ENCODE assay signal across 12 cellular contexts in genomic region chr15:64071931-64072765, GRCh38. TPM values are rescaled to one million over a fixed set of nuclear protein-coding genes. Genes with fewer than 3 reads are reported as not detected.
DNase-seq lines count a peak whose midpoint lies in the region; ATAC-seq and TF ChIP-seq lines count a peak whose summit lies in the region.
"Had no signal": no experiment of that assay in that cellular context is flagged by ENCODE, and none has a peak within 500 bp of the region (broad histone marks: within the 10 kb centered on the region; RNA-seq: fewer than 3 reads in every experiment).

No MANE protein-coding gene starts in this region.

- H3K4me1 ChIP-seq in lower lobe of right lung: peaks cover 52% of the 10 kb centered on the region
- H3K4me1 ChIP-seq in tibial nerve: peaks cover 0 to 36% (median 14%) of the 10 kb centered on the region in 4 donors

- TF ChIP-seq CTCF in lower lobe of right lung (IDR thresholded peaks at IDR 0.05): no peak
- TF ChIP-seq CTCF in tibial nerve (IDR thresholded peaks at IDR 0.05): no peak

- intact Hi-C loops in lower lobe of right lung (cut with DNase I): loop anchor here (10.0 kb wide), 1 partner anchor 317 kb away; no protein-coding TSS in a partner anchor

- ATAC-seq in lower lobe of right lung: no peak
- ATAC-seq in GM21786 (IDR thresholded peaks at IDR 0.05; ENCODE audit: unreplicated experiment): no peak
- no peak for ATAC-seq in HG03139 (IDR thresholded peaks at IDR 0.05; ENCODE audit: unreplicated experiment)
- ATAC-seq: activated T-cell treated with anti-CD3 and anti-CD28 coated beads, Interleukin-2, amount 50 U/mL, for 4 hours had no signal

- WGBS in tibial nerve, 2 donors: 82 to 88% methylated on average over 4 of the region's 4 CpGs

- no peak overlapping the region for H3K4me3 Mint-ChIP-seq in activated T-cell treated with anti-CD3 and anti-CD28 coated beads, Interleukin-2, amount 50 U/mL, for 24 hours
- H3K4me3 Mint-ChIP-seq: activated T-cell treated with anti-CD3 and anti-CD28 coated beads, Interleukin-2, amount 50 U/mL, for 4 hours had no signal

- peaks cover 11% of the 10 kb centered on the region for H3K4me1 Mint-ChIP-seq in activated T-cell treated with anti-CD3 and anti-CD28 coated beads, Interleukin-2, amount 50 U/mL, for 24 hours (ENCODE audit: low read depth)

- no peak overlapping the region for H3K4me3 ChIP-seq in lower lobe of right lung
- H3K4me3 ChIP-seq in tibial nerve: no peak overlapping the region

- H3K9me3 ChIP-seq in lower lobe of right lung (no peaks in the 10 kb centered on the region), tibial nerve (no peaks in the 10 kb centered on the region)

- H3K27me3 ChIP-seq in lower lobe of right lung (ENCODE audit: low read depth) (no peaks in the 10 kb centered on the region), tibial nerve (no peaks in the 10 kb centered on the region)

- H3K9me3 Mint-ChIP-seq in activated T-cell treated with anti-CD3 and anti-CD28 coated beads, Interleukin-2, amount 50 U/mL, for 24 hours: no peaks in the 10 kb centered on the region
- H3K9me3 Mint-ChIP-seq: activated T-cell treated with anti-CD3 and anti-CD28 coated beads, Interleukin-2, amount 50 U/mL, for 4 hours had no signal

- no peak for DNase-seq in activated T-cell treated with anti-CD3 and anti-CD28 coated beads, Interleukin-2, amount 50 U/mL, for 24 hours
- DNase-seq in activated T-cell treated with anti-CD3 and anti-CD28 coated beads for 4 hours: no peak
- DNase-seq in caudate nucleus (lab: John Stamatoyannopoulos, UW): no peak
- DNase-seq in lower lobe of right lung: no peak
- no peak for DNase-seq in tibial nerve (ENCODE audit: low spot score in 2 of 2)
- DNase-seq in T-helper 1 cell: no peak
- DNase-seq: activated T-cell treated with anti-CD3 and anti-CD28 coated beads, Interleukin-2, amount 50 U/mL, for 4 hours; cerebellar nuclear complex; GF-D8; mesendoderm had no signal

- H3K27me3 Mint-ChIP-seq in activated T-cell treated with anti-CD3 and anti-CD28 coated beads, Interleukin-2, amount 50 U/mL, for 24 hours: no peaks in the 10 kb centered on the region

- H3K27ac Mint-ChIP-seq in activated T-cell treated with anti-CD3 and anti-CD28 coated beads, Interleukin-2, amount 50 U/mL, for 24 hours: peak overlapping the region; percentile 28

- H3K36me3 ChIP-seq in lower lobe of right lung (peaks cover 25% of the 10 kb centered on the region), tibial nerve (peaks cover 0 to 42% (median 0%) of the 10 kb centered on the region in 3 donors)

- no peak for TF ChIP-seq EP300 in tibial nerve (IDR thresholded peaks at IDR 0.05)

- H3K36me3 Mint-ChIP-seq in activated T-cell treated with anti-CD3 and anti-CD28 coated beads, Interleukin-2, amount 50 U/mL, for 24 hours (ENCODE audit: low read depth): peaks cover 48% of the 10 kb centered on the region

- H3K27ac ChIP-seq in caudate nucleus (ENCODE audit: low read depth, low read length) (peak overlapping the region; percentile 76), lower lobe of right lung (peak overlapping the region; percentile 48), tibial nerve (peak overlapping the region in 3 of 4 donors; percentile 58 to 90 (median 74))

- no peak for TF ChIP-seq POLR2A in tibial nerve (IDR thresholded peaks at IDR 0.05)

RNA-seq across cellular contexts. Expression of gene CIAO2A, which starts 21.5 kb away (rescaled TPM):
- total RNA-seq in lower lobe of right lung (56.3 TPM), tibial nerve (10 to 100 TPM; 22.9 to 46.9 (median 32.7) TPM)

RNA-seq across cellular contexts. Expression of gene SNX1, which starts 23.6 kb away (rescaled TPM):
- total RNA-seq in lower lobe of right lung (157 TPM), tibial nerve (100 to 1,000 TPM; 102 to 128 (median 108) TPM)

RNA-seq across cellular contexts. Expression of gene DAPK2, which starts 25.9 kb away (rescaled TPM):
- total RNA-seq in lower lobe of right lung (56.8 TPM), tibial nerve (10 to 100 TPM; 28.9 to 75.9 (median 56.7) TPM)
